Comparison of ENCODE assay signal across 8 cellular contexts in genomic region chr15:27722102-27722501, GRCh38.
"Had no signal": no experiment of that assay in that cellular context is flagged by ENCODE, and none has a peak within 500 bp of the region (broad histone marks: within the 10 kb centered on the region; RNA-seq: fewer than 3 reads in every experiment).

No MANE protein-coding gene starts in this region.

- H3K27ac Mint-ChIP-seq: GM23338, H9, IgD-negative memory B cell had no signal

- H2AFZ ChIP-seq: GM23338 had no signal

- H3K4me1 Mint-ChIP-seq: IgD-negative memory B cell had no signal

- H3K4me3 Mint-ChIP-seq: GM23338, H9, IgD-negative memory B cell had no signal

- H3K36me3 Mint-ChIP-seq: IgD-negative memory B cell had no signal

- DNase-seq: H9, HCEC 1CT had no signal

- FAIRE-seq: H1, H54, HepG2 had no signal

- H3K4me3 ChIP-seq: GM23338 had no signal

- H3K27me3 Mint-ChIP-seq: IgD-negative memory B cell had no signal

- H3K4me2 ChIP-seq: GM23338 had no signal

- ATAC-seq: GM23338, HepG2 had no signal

- H3K27ac ChIP-seq: HL-60 had no signal
